ENCODE assay signal across 10 cellular contexts in genomic region chr4:24800273-24800880, GRCh38. TPM values are rescaled to one million over a fixed set of nuclear protein-coding genes. Genes with fewer than 3 reads are reported as not detected.
DNase-seq lines count a peak whose midpoint lies in the region; ATAC-seq and TF ChIP-seq lines count a peak whose summit lies in the region.
"Had no signal": no experiment of that assay in that cellular context is flagged by ENCODE, and none has a peak within 500 bp of the region (broad histone marks: within the 10 kb centered on the region; RNA-seq: fewer than 3 reads in every experiment).

No MANE protein-coding gene starts in this region.

- H3K9me3 Mint-ChIP-seq in brain (peaks cover 0 to 6% (median 3%) of the 10 kb centered on the region in 5 experiments), progenitor cell of endocrine pancreas (ENCODE audit: low read depth) (no peaks in the 10 kb centered on the region)

- H3K36me3 ChIP-seq in right atrium auricular region, result no peaks in the 10 kb centered on the region

- peak overlapping the region; percentile 19 to 74 (median 65) for H3K4me3 Mint-ChIP-seq in brain
- H3K4me3 Mint-ChIP-seq in progenitor cell of endocrine pancreas (ENCODE audit: low read depth), result peak overlapping the region; percentile 29

- no peak for ATAC-seq in GM21526 (IDR thresholded peaks at IDR 0.05; ENCODE audit: low FRiP score, unreplicated experiment)
- ATAC-seq in GM18861 (IDR thresholded peaks at IDR 0.05; ENCODE audit: unreplicated experiment), result no peak

- H3K36me3 Mint-ChIP-seq in brain, result peaks cover 3% of the 10 kb centered on the region
- H3K36me3 Mint-ChIP-seq in progenitor cell of endocrine pancreas (ENCODE audit: insufficient read depth), result peaks cover 4% of the 10 kb centered on the region

- peaks cover 0 to 42% of the 10 kb centered on the region in 2 donors for H3K4me1 ChIP-seq in right atrium auricular region

- no peak for TF ChIP-seq CTCF in brain (conservative IDR thresholded peaks at IDR 0.05)
- TF ChIP-seq CTCF in right atrium auricular region (IDR thresholded peaks at IDR 0.05), result no peak
- TF ChIP-seq CTCF in progenitor cell of endocrine pancreas (IDR thresholded peaks at IDR 0.05; ENCODE audit: unreplicated experiment), result no peak

- H3K4me1 Mint-ChIP-seq in brain (peaks cover 38% of the 10 kb centered on the region), progenitor cell of endocrine pancreas (ENCODE audit: low read depth) (peaks cover 22% of the 10 kb centered on the region)

- H3K27me3 Mint-ChIP-seq in brain (peaks cover 29% of the 10 kb centered on the region), progenitor cell of endocrine pancreas (peaks cover 59% of the 10 kb centered on the region)

- H3K4me3 ChIP-seq in right atrium auricular region, result peak overlapping the region; percentile 13 to 41

- peak overlapping the region; percentile 46 to 50 for H3K27ac ChIP-seq in right atrium auricular region

- DNase-seq in AG20443 (ENCODE audit: low spot score) (peak; percentile 46), right atrium auricular region (ENCODE audit: low spot score) (peak; percentile 60), progenitor cell of endocrine pancreas (ENCODE audit: low spot score, unreplicated experiment) (no peak), NCI-H774 (lab: John Stamatoyannopoulos, UW) (no peak), mesenteric fat pad (ENCODE audit: low spot score) (no peak)
- DNase-seq: activated effector memory CD4-positive, alpha-beta T cell treated with Interleukin-2 at 50 U/mL for 16 hours had no signal

- H3K9me3 ChIP-seq in right atrium auricular region, result no peaks in the 10 kb centered on the region

- H3K27me3 ChIP-seq in right atrium auricular region, result no peaks in the 10 kb centered on the region

- H3K27ac Mint-ChIP-seq in brain (peak overlapping the region in 1 of 5 experiments; percentile 79), progenitor cell of endocrine pancreas (no peak overlapping the region)

RNA-seq across cellular contexts. Expression of gene SOD3, which starts 5.0 kb away (rescaled TPM):
- polyA plus RNA-seq in brain (ENCODE audit: insufficient read depth, low read depth, low replicate concordance), result 10.9 TPM
- total RNA-seq in right atrium auricular region (100 to 1,000 TPM in 1 of 2 donors, 10 to 100 TPM in 1; 94.9 to 300 TPM), progenitor cell of endocrine pancreas (5.0 and 6.2 TPM in 2 replicates), mesenteric fat pad (128 TPM)
- total RNA-seq: H4 had no signal

Comparison
In these comparisons a context has a peak if more than half of its experiments do, and no peak if none do; other contexts are left out.
1. DNase-seq: peak in AG20443 (single experiment) and right atrium auricular region (single experiment); none in progenitor cell of endocrine pancreas (single experiment), NCI-H774 (single experiment) and mesenteric fat pad (single experiment).
2. RNA of gene SOD3, which starts 5.0 kb away (total RNA-seq): 94.9 to 300 TPM in right atrium auricular region and 128 TPM in mesenteric fat pad (single experiment); 5.0 to 6.2 TPM in progenitor cell of endocrine pancreas; every median in the first group is over 10 times any median in the second.